Comparison of ENCODE assay signal across 24 cellular contexts in genomic region chr7:70047891-70048448, GRCh38.
"Had no signal": no experiment of that assay in that cellular context is flagged by ENCODE, and none has a peak within 500 bp of the region (broad histone marks: within the 10 kb centered on the region; RNA-seq: fewer than 3 reads in every experiment).

No MANE protein-coding gene starts in this region.

- H3K9me3 ChIP-seq: body of pancreas, right lobe of liver, stomach, suprapubic skin, tibial nerve had no signal

- H3K4me1 Mint-ChIP-seq: activated CD8-positive, alpha-beta memory T cell treated with anti-CD3 and anti-CD28 coated beads, Interleukin-2, amount 10 ng/mL, durations not matched to agents 7 days and 5 days; activated naive CD8-positive, alpha-beta T cell treated with anti-CD3 and anti-CD28 coated beads, Interleukin-2, amount 50 U/mL, for 24 hours; stimulated activated effector memory CD8-positive, alpha-beta T cell treated with anti-CD3 and anti-CD28 coated beads, Interleukin-12 subunit alpha, Interleukin-12 subunit beta, amount 100 ng/mL, for 72 hours had no signal

- H3K4me3 ChIP-seq: body of pancreas, cardiac muscle cell, right lobe of liver, stomach, suprapubic skin, tibial nerve had no signal

- H3K27ac Mint-ChIP-seq: activated CD8-positive, alpha-beta memory T cell treated with anti-CD3 and anti-CD28 coated beads, Interleukin-2, amount 10 ng/mL, durations not matched to agents 7 days and 5 days; activated CD8-positive, alpha-beta T cell treated with anti-CD3 and anti-CD28 coated beads for 36 hours; activated naive CD8-positive, alpha-beta T cell treated with anti-CD3 and anti-CD28 coated beads, Interleukin-2, amount 50 U/mL, for 24 hours; activated T-helper 1 cell treated with anti-CD3 and anti-CD28 coated beads, Interleukin-12 subunit alpha, Interleukin-12 subunit beta, Interleukin-2, Interleukin-4 antibody, amounts not matched to agents 30 ng/mL and 10 ng/mL and 1 ng/mL, durations not matched to agents 14 hours and 24 hours and 36 hours; stimulated activated effector memory CD8-positive, alpha-beta T cell treated with anti-CD3 and anti-CD28 coated beads, Interleukin-12 subunit alpha, Interleukin-12 subunit beta, amount 100 ng/mL, for 72 hours had no signal

- H3K27me3 ChIP-seq: body of pancreas, cardiac muscle cell, foreskin keratinocyte, right lobe of liver, stomach, suprapubic skin, tibial nerve had no signal

- ATAC-seq: activated CD8-positive, alpha-beta memory T cell treated with anti-CD3 and anti-CD28 coated beads, Interleukin-2, amount 10 ng/mL, durations not matched to agents 7 days and 5 days; activated CD8-positive, alpha-beta T cell treated with anti-CD3 and anti-CD28 coated beads for 36 hours; activated naive CD8-positive, alpha-beta T cell treated with anti-CD3 and anti-CD28 coated beads, Interleukin-2, amount 50 U/mL, for 24 hours; body of pancreas; foreskin keratinocyte; left colon; right lobe of liver; stimulated activated effector memory CD8-positive, alpha-beta T cell treated with anti-CD3 and anti-CD28 coated beads, Interleukin-12 subunit alpha, Interleukin-12 subunit beta, amount 100 ng/mL, for 72 hours had no signal

- H3K4me1 ChIP-seq: body of pancreas, foreskin keratinocyte, right lobe of liver had no signal

- H3K27me3 Mint-ChIP-seq: activated CD8-positive, alpha-beta memory T cell treated with anti-CD3 and anti-CD28 coated beads, Interleukin-2, amount 10 ng/mL, durations not matched to agents 7 days and 5 days; activated CD8-positive, alpha-beta T cell treated with anti-CD3 and anti-CD28 coated beads for 36 hours; activated naive CD8-positive, alpha-beta T cell treated with anti-CD3 and anti-CD28 coated beads, Interleukin-2, amount 50 U/mL, for 24 hours had no signal

- H3K9me3 Mint-ChIP-seq: activated CD8-positive, alpha-beta T cell treated with anti-CD3 and anti-CD28 coated beads for 36 hours; activated naive CD8-positive, alpha-beta T cell treated with anti-CD3 and anti-CD28 coated beads, Interleukin-2, amount 50 U/mL, for 24 hours; activated T-helper 1 cell treated with anti-CD3 and anti-CD28 coated beads, Interleukin-12 subunit alpha, Interleukin-12 subunit beta, Interleukin-2, Interleukin-4 antibody, amounts not matched to agents 30 ng/mL and 10 ng/mL and 1 ng/mL, durations not matched to agents 14 hours and 24 hours and 36 hours; neural crest cell; stimulated activated effector memory CD8-positive, alpha-beta T cell treated with anti-CD3 and anti-CD28 coated beads, Interleukin-12 subunit alpha, Interleukin-12 subunit beta, amount 100 ng/mL, for 72 hours had no signal

- H3K36me3 ChIP-seq: cardiac muscle cell, right lobe of liver, stomach, suprapubic skin, tibial nerve had no signal

- H3K27ac ChIP-seq: body of pancreas, cardiac muscle cell, foreskin keratinocyte, right lobe of liver, stomach, suprapubic skin, tibial nerve had no signal

- DNase-seq: activated CD4-positive, alpha-beta T cell treated with anti-CD3 and anti-CD28 coated beads for 48 hours; activated CD8-positive, alpha-beta memory T cell treated with anti-CD3 and anti-CD28 coated beads, Interleukin-2, amount 10 ng/mL, durations not matched to agents 7 days and 5 days; activated CD8-positive, alpha-beta T cell treated with anti-CD3 and anti-CD28 coated beads for 36 hours; activated gamma-delta T cell; activated naive CD4-positive, alpha-beta T cell treated with anti-CD3 and anti-CD28 coated beads, Interleukin-2, amount 50 U/mL, for 16 hours; activated naive CD8-positive, alpha-beta T cell treated with anti-CD3 and anti-CD28 coated beads, Interleukin-2, amount 50 U/mL, for 24 hours; anterior cingulate cortex; body of pancreas; dermis blood vessel endothelial cell; effector memory CD4-positive, alpha-beta T cell; foreskin keratinocyte; left colon; mesenchymal stem cell; occipital lobe; posterior cingulate gyrus; right lobe of liver; stimulated activated CD4-positive, alpha-beta T cell treated with anti-CD3 and anti-CD28 coated beads, Interleukin-2, amount 100 ng/mL, for 24 hours; stomach had no signal

- H3K36me3 Mint-ChIP-seq: activated CD8-positive, alpha-beta memory T cell treated with anti-CD3 and anti-CD28 coated beads, Interleukin-2, amount 10 ng/mL, durations not matched to agents 7 days and 5 days; stimulated activated effector memory CD8-positive, alpha-beta T cell treated with anti-CD3 and anti-CD28 coated beads, Interleukin-12 subunit alpha, Interleukin-12 subunit beta, amount 100 ng/mL, for 72 hours had no signal

- H3K4me3 Mint-ChIP-seq: activated CD8-positive, alpha-beta memory T cell treated with anti-CD3 and anti-CD28 coated beads, Interleukin-2, amount 10 ng/mL, durations not matched to agents 7 days and 5 days; activated CD8-positive, alpha-beta T cell treated with anti-CD3 and anti-CD28 coated beads for 36 hours; activated naive CD8-positive, alpha-beta T cell treated with anti-CD3 and anti-CD28 coated beads, Interleukin-2, amount 50 U/mL, for 24 hours; activated T-helper 1 cell treated with anti-CD3 and anti-CD28 coated beads, Interleukin-12 subunit alpha, Interleukin-12 subunit beta, Interleukin-2, Interleukin-4 antibody, amounts not matched to agents 30 ng/mL and 10 ng/mL and 1 ng/mL, durations not matched to agents 14 hours and 24 hours and 36 hours; neural crest cell; stimulated activated effector memory CD8-positive, alpha-beta T cell treated with anti-CD3 and anti-CD28 coated beads, Interleukin-12 subunit alpha, Interleukin-12 subunit beta, amount 100 ng/mL, for 72 hours had no signal
